In genomic region chr7:39406464-39406863, GRCh38 we compare ENCODE assay signal across 1 cellular context.
TF ChIP-seq lines count a peak whose summit lies in the region.

No MANE protein-coding gene starts in this region.

TF ChIP-seq in GM12878, 131 proteins besides CTCF, POLR2A, EP300 and RAD21 (continued from another document):
- TF ChIP-seq NKRF (conservative IDR thresholded peaks at IDR 0.05) (no peak), TARDBP (IDR thresholded peaks at IDR 0.05; ENCODE audit: borderline replicate concordance) (no peak), HDAC6 (IDR thresholded peaks at IDR 0.05; ENCODE audit: unreplicated experiment) (no peak), TCF3 (IDR thresholded peaks at IDR 0.05; ENCODE audit: borderline replicate concordance, insufficient read depth, low read depth, low read length) (no peak), SREBF2 (IDR thresholded peaks at IDR 0.05; ENCODE audit: low read length) (no peak)
- TF ChIP-seq, protein P1, sequence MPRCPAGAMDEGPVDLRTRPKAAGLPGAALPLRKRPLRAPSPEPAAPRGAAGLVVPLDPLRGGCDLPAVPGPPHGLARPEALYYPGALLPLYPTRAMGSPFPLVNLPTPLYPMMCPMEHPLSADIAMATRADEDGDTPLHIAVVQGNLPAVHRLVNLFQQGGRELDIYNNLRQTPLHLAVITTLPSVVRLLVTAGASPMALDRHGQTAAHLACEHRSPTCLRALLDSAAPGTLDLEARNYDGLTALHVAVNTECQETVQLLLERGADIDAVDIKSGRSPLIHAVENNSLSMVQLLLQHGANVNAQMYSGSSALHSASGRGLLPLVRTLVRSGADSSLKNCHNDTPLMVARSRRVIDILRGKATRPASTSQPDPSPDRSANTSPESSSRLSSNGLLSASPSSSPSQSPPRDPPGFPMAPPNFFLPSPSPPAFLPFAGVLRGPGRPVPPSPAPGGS (IDR thresholded peaks at IDR 0.05; ENCODE audit: borderline replicate concordance, insufficient read depth, low read depth, low read length, poor library complexity, severe bottlenecking) = no peak
